ENCODE assay signal across 8 cellular contexts in genomic region chr1:86502721-86503430, GRCh38. TPM values are rescaled to one million over a fixed set of nuclear protein-coding genes. Genes with fewer than 3 reads are reported as not detected.
DNase-seq lines count a peak whose midpoint lies in the region; ATAC-seq and TF ChIP-seq lines count a peak whose summit lies in the region.

No MANE protein-coding gene starts in this region.

- no peaks in the 10 kb centered on the region for H3K9me3 ChIP-seq in MM.1S (replicated peaks; ENCODE audit: insufficient read depth, low read length)
- no peaks in the 10 kb centered on the region for H3K9me3 ChIP-seq in breast epithelium
- H3K9me3 ChIP-seq in left lung, result no peaks in the 10 kb centered on the region
- H3K9me3 ChIP-seq in vagina, result no peaks in the 10 kb centered on the region
- no peaks in the 10 kb centered on the region for H3K9me3 ChIP-seq in tibial nerve

- H3K36me3 ChIP-seq in MM.1S (replicated peaks; ENCODE audit: insufficient read depth, low read length), result no peaks in the 10 kb centered on the region
- no peaks in the 10 kb centered on the region for H3K36me3 ChIP-seq in breast epithelium
- no peaks in the 10 kb centered on the region for H3K36me3 ChIP-seq in left lung
- no peaks in the 10 kb centered on the region for H3K36me3 ChIP-seq in vagina
- H3K36me3 ChIP-seq in tibial nerve, result no peaks in the 10 kb centered on the region

- DNase-seq in MM.1S, result peak; percentile 61
- no peak for DNase-seq in breast epithelium (ENCODE audit: low spot score in 2 of 2)
- no peak for DNase-seq in left lung
- DNase-seq in vagina (ENCODE audit: extremely low spot score in 2 of 2), result no peak
- no peak for DNase-seq in tibial nerve (ENCODE audit: low spot score in 2 of 2)
- DNase-seq in putamen (ENCODE audit: low spot score), result no peak

- H3K4me3 ChIP-seq in MM.1S (ENCODE audit: low read length) (peak overlapping the region; percentile 61), breast epithelium (peak overlapping the region; percentile 5 to 44 (median 21)), left lung (peak overlapping the region in 1 of 2 donors; percentile 24), vagina (peak overlapping the region; percentile 27 to 28), tibial nerve (peak overlapping the region in 2 of 4 donors; percentile 21 to 36)

- H3K9ac ChIP-seq in MM.1S (ENCODE audit: low read length), result peak overlapping the region; percentile 39

- TF ChIP-seq CTCF in MM.1S (IDR thresholded peaks at IDR 0.05; ENCODE audit: low read length) (0 out of 2 replicates have a peak, but pooled peaks have one; percentile 6), breast epithelium (IDR thresholded peaks at IDR 0.05) (no peak), left lung (IDR thresholded peaks at IDR 0.05) (no peak), vagina (IDR thresholded peaks at IDR 0.05) (no peak), tibial nerve (IDR thresholded peaks at IDR 0.05) (no peak)

- H3K79me2 ChIP-seq in MM.1S (ENCODE audit: low read length), result no peaks in the 10 kb centered on the region

- no peak for TF ChIP-seq EP300 in tibial nerve (IDR thresholded peaks at IDR 0.05)

- H3K9me2 ChIP-seq in MM.1S (replicated peaks; ENCODE audit: insufficient read depth, low read length), result no peaks in the 10 kb centered on the region

- peak overlapping the region; percentile 66 for H3K4me2 ChIP-seq in MM.1S (ENCODE audit: low read depth, low read length)

- peak overlapping the region; percentile 32 for H2AFZ ChIP-seq in MM.1S (ENCODE audit: low read length)

- no peaks in the 10 kb centered on the region for H4K20me1 ChIP-seq in MM.1S (ENCODE audit: insufficient read depth, low read length)

- H3K4me1 ChIP-seq in MM.1S (ENCODE audit: low read length) (no peaks in the 10 kb centered on the region), breast epithelium (peaks cover 0 to 10% of the 10 kb centered on the region in 2 donors), left lung (peaks cover 0 to 23% of the 10 kb centered on the region in 2 donors), vagina (peaks cover 21% of the 10 kb centered on the region), tibial nerve (no peaks in the 10 kb centered on the region)

- H3K27me3 ChIP-seq in MM.1S (replicated peaks; ENCODE audit: insufficient read depth, low read length), result peaks cover 8% of the 10 kb centered on the region; the same call in 1 of the 2 replicates
- no peaks in the 10 kb centered on the region for H3K27me3 ChIP-seq in breast epithelium
- H3K27me3 ChIP-seq in left lung, result no peaks in the 10 kb centered on the region
- H3K27me3 ChIP-seq in vagina, result no peaks in the 10 kb centered on the region
- H3K27me3 ChIP-seq in tibial nerve, result no peaks in the 10 kb centered on the region

- intact Hi-C loops in breast epithelium (cut with DNase I; ENCODE audit: low total_unique reads), result no loop called here
- intact Hi-C loops in left lung (cut with DNase I), result loop anchor here in 1 of 2 donors (10.0 kb wide), 1 partner anchor 128 kb away; no protein-coding TSS in a partner anchor
- intact Hi-C loops in vagina (cut with DNase I), result loop anchor here (10.0 kb wide), 1 partner anchor 108 kb away; the partner anchor contains the start of gene ODF2L

- peak overlapping the region; percentile 53; the same call in 1 of the 2 replicates for H3K27ac ChIP-seq in MM.1S (ENCODE audit: low read length)
- peak overlapping the region; percentile 89 to 91 for H3K27ac ChIP-seq in breast epithelium
- peak overlapping the region in 1 of 2 donors; percentile 42 for H3K27ac ChIP-seq in left lung
- peak overlapping the region; percentile 69 for H3K27ac ChIP-seq in vagina
- H3K27ac ChIP-seq in tibial nerve, result peak overlapping the region in 1 of 4 donors; percentile 34

- TF ChIP-seq POLR2A in breast epithelium (IDR thresholded peaks at IDR 0.05), result no peak
- TF ChIP-seq POLR2A in vagina (IDR thresholded peaks at IDR 0.05), result no peak
- no peak for TF ChIP-seq POLR2A in tibial nerve (IDR thresholded peaks at IDR 0.05)

- 63 to 69% methylated on average over 19 of the region's 19 CpGs for WGBS in tibial nerve, 2 donors

- ATAC-seq in GM19372 (IDR thresholded peaks at IDR 0.05; ENCODE audit: low read depth, unreplicated experiment), result peak; percentile 47
- ATAC-seq in left lung, result peak; percentile 13
- ATAC-seq in HG02870 (IDR thresholded peaks at IDR 0.05; ENCODE audit: unreplicated experiment), result no peak

- H3F3A ChIP-seq in MM.1S (ENCODE audit: insufficient read depth, low read length), result peaks cover 3% of the 10 kb centered on the region; the same call in 1 of the 2 replicates

RNA-seq across cellular contexts. Expression of gene CLCA1, which starts 34.1 kb away (rescaled TPM):
- total RNA-seq in breast epithelium (under 1 TPM in 1 of 3 donors, not detected in 2; under 0.01 TPM), left lung (not detected), vagina (not detected), tibial nerve (not detected)

RNA-seq across cellular contexts. Expression of gene CLCA4, which starts 44.0 kb away (rescaled TPM):
- 10 to 100 TPM in 1 of 3 donors, 1 to 10 TPM in 1, under 1 TPM in 1; 0.16 to 15.1 (median 2.6) TPM for total RNA-seq in breast epithelium
- total RNA-seq in left lung, result not detected
- 44.0 TPM for total RNA-seq in vagina
- total RNA-seq in tibial nerve, result not detected
